ENCODE assay signal across 21 cellular contexts in the genomic region with DNA sequence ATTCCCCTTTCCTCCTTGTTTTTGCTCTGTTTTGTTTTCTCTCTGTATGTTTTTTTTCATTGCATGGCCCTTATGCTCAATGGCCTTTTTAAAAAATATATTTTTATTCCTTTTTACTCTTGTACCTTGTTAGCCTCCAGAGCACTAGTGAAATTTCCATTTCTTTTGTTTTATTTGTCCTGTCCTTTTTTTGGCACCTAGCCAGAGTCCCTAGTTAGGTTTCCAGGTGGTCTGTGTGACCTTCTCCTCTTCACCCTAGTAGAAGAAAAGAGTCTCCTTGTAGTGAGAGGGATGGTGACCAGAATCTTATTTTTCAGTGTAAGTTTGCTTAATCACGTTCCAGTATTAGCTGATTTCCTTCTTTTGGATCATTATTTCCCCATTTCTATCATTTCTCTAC.
DNase-seq lines count a peak whose midpoint lies in the region; ATAC-seq, FAIRE-seq and TF ChIP-seq lines count a peak whose summit lies in the region.
"Had no signal": no experiment of that assay in that cellular context is flagged by ENCODE, and none has a peak within 500 bp of the region (broad histone marks: within the 10 kb centered on the region; RNA-seq: fewer than 3 reads in every experiment).

No MANE protein-coding gene starts in this region.

- H3K36me3 ChIP-seq in SK-N-SH (replicated peaks in 1 of 2; ENCODE audit: control insufficient read depth in 1 of 2, insufficient read depth in 2 of 2, low read length in 1 of 2): peaks cover 8 to 35% of the 10 kb centered on the region in 2 experiments
- H3K36me3 ChIP-seq in small intestine (ENCODE audit: control insufficient read depth in 2 of 2, insufficient read depth in 2 of 2, low read length in 2 of 2): peaks cover 3 to 4% of the 10 kb centered on the region in 2 donors
- H3K36me3 ChIP-seq in neural progenitor cell: no peaks in the 10 kb centered on the region
- H3K36me3 ChIP-seq: BLaER1 had no signal

- H3K4me1 Mint-ChIP-seq in dendritic cell treated with granulocyte-macrophage colony-stimulating factor and Interleukin-4, amounts not matched to agents 40 ng/mL and 50 ng/mL, for 4 days (ENCODE audit: low read depth): peaks cover 14% of the 10 kb centered on the region
- H3K4me1 Mint-ChIP-seq in neural progenitor cell: no peaks in the 10 kb centered on the region
- H3K4me1 Mint-ChIP-seq: B cell; CD8-positive, alpha-beta memory T cell; GM23338; H9 had no signal

- H3K9me3 Mint-ChIP-seq in dendritic cell treated with granulocyte-macrophage colony-stimulating factor and Interleukin-4, amounts not matched to agents 40 ng/mL and 50 ng/mL, for 4 days: no peaks in the 10 kb centered on the region
- H3K9me3 Mint-ChIP-seq in neural progenitor cell: no peaks in the 10 kb centered on the region
- H3K9me3 Mint-ChIP-seq: CD4-positive, alpha-beta T cell; CD8-positive, alpha-beta memory T cell; GM23338; H9 had no signal

- ATAC-seq in SK-N-SH treated with all-trans-retinoic acid at 6 μM for 48 hours: no peak
- ATAC-seq: GM23338, HCT116 had no signal

- no peaks in the 10 kb centered on the region for H3K27me3 ChIP-seq in SK-N-SH (ENCODE audit: insufficient read depth)
- H3K27me3 ChIP-seq in small intestine (ENCODE audit: control insufficient read depth in 2 of 2, insufficient read depth in 2 of 2, low read length in 2 of 2): no peaks in the 10 kb centered on the region
- no peaks in the 10 kb centered on the region for H3K27me3 ChIP-seq in neural progenitor cell
- H3K27me3 ChIP-seq: BLaER1 had no signal

- 89% methylated on average over 1 of the region's 1 CpG for WGBS in SK-N-SH (ENCODE audit: low lambda C conversion rate)
- 81 to 100% (median 96%) methylated on average over 1 of the region's 1 CpG for WGBS in small intestine, 3 donors

- H3K79me2 ChIP-seq in SK-N-SH (ENCODE audit: insufficient read depth) (no peaks in the 10 kb centered on the region), neural progenitor cell (ENCODE audit: low read depth) (no peaks in the 10 kb centered on the region)

- H3K27me3 Mint-ChIP-seq in dendritic cell treated with granulocyte-macrophage colony-stimulating factor and Interleukin-4, amounts not matched to agents 40 ng/mL and 50 ng/mL, for 4 days: no peaks in the 10 kb centered on the region
- H3K27me3 Mint-ChIP-seq in neural progenitor cell (ENCODE audit: insufficient read depth, low read depth): peaks cover 3% of the 10 kb centered on the region
- H3K27me3 Mint-ChIP-seq: B cell; CD4-positive, alpha-beta T cell; CD8-positive, alpha-beta memory T cell had no signal

- H4K20me1 ChIP-seq in SK-N-SH (ENCODE audit: insufficient read depth) (no peaks in the 10 kb centered on the region), neural progenitor cell (ENCODE audit: low read depth) (no peaks in the 10 kb centered on the region)
- H4K20me1 ChIP-seq: BLaER1 had no signal

- H3K4me3 ChIP-seq in SK-N-SH (ENCODE audit: low read depth in 2 of 2, low read length in 1 of 2) (no peak overlapping the region), small intestine (ENCODE audit: low read depth in 1 of 2, low read length in 2 of 2) (no peak overlapping the region), neural progenitor cell (no peak overlapping the region)
- H3K4me3 ChIP-seq: BLaER1, GM23338 had no signal

- peaks cover 11% of the 10 kb centered on the region for H3K36me3 Mint-ChIP-seq in dendritic cell treated with granulocyte-macrophage colony-stimulating factor and Interleukin-4, amounts not matched to agents 40 ng/mL and 50 ng/mL, for 4 days (ENCODE audit: low read depth)
- peaks cover 3% of the 10 kb centered on the region for H3K36me3 Mint-ChIP-seq in neural progenitor cell

- TF ChIP-seq CTCF in SK-N-SH (IDR thresholded peaks at IDR 0.05): no peak
- TF ChIP-seq CTCF in neural progenitor cell (IDR thresholded peaks at IDR 0.05): no peak

- no peak for FAIRE-seq in small intestine (lab: Jason Lieb, UNC)
- FAIRE-seq: D721Med, GM12891, GM18507 had no signal

- H3K4me1 ChIP-seq in SK-N-SH (ENCODE audit: control insufficient read depth in 1 of 2, insufficient read depth in 2 of 2, low read depth in 1 of 2, low read length in 1 of 2): no peaks in the 10 kb centered on the region; a peak in 1 of 4 replicates
- H3K4me1 ChIP-seq in small intestine (ENCODE audit: control insufficient read depth in 2 of 2, insufficient read depth in 1 of 2, low read depth in 1 of 2, low read length in 1 of 2): no peaks in the 10 kb centered on the region
- H3K4me1 ChIP-seq in neural progenitor cell: no peaks in the 10 kb centered on the region
- H3K4me1 ChIP-seq: BLaER1 had no signal

- H3K4me2 ChIP-seq in SK-N-SH (no peak overlapping the region), neural progenitor cell (no peak overlapping the region)
- H3K4me2 ChIP-seq: BLaER1, GM23338 had no signal

- H3K4me3 Mint-ChIP-seq in dendritic cell treated with granulocyte-macrophage colony-stimulating factor and Interleukin-4, amounts not matched to agents 40 ng/mL and 50 ng/mL, for 4 days: no peak overlapping the region
- H3K4me3 Mint-ChIP-seq in neural progenitor cell: no peak overlapping the region
- H3K4me3 Mint-ChIP-seq: B cell; CD4-positive, alpha-beta T cell; CD8-positive, alpha-beta memory T cell; GM23338; H9 had no signal

- H3K9ac ChIP-seq in SK-N-SH (no peak overlapping the region), neural progenitor cell (no peak overlapping the region)
- H3K9ac ChIP-seq: BLaER1 had no signal

- H3K9me3 ChIP-seq in SK-N-SH: no peaks in the 10 kb centered on the region
- no peaks in the 10 kb centered on the region for H3K9me3 ChIP-seq in small intestine (ENCODE audit: control insufficient read depth, low read depth)
- no peaks in the 10 kb centered on the region for H3K9me3 ChIP-seq in neural progenitor cell (ENCODE audit: low read depth)
- H3K9me3 ChIP-seq: BLaER1 had no signal

- H2AFZ ChIP-seq in SK-N-SH (ENCODE audit: low read depth) (no peak overlapping the region), neural progenitor cell (replicated peaks) (no peak overlapping the region)
- H2AFZ ChIP-seq: GM23338 had no signal

- DNase-seq in SK-N-SH: no peak
- peak; percentile 1 for DNase-seq in NCI-H69 (lab: John Stamatoyannopoulos, UW)
- no peak for DNase-seq in small intestine
- DNase-seq in neural progenitor cell (ENCODE audit: low spot score): no peak
- DNase-seq: CD4-positive, alpha-beta T cell; CD8-positive, alpha-beta memory T cell; DMS 273 treated with DMSO at 0.1 percent for 48 hours; DMS53; DMS79 treated with DMSO at 0.1 percent for 48 hours; GF-D8; H9 had no signal

- CTCF ChIA-PET in SK-N-SH (lab: Yijun Ruan, JAX): interaction anchor here (0.6 kb wide), 1 partner anchor 121 kb away, joined by 3 read pairs; no protein-coding TSS in a partner anchor

- H3K27ac Mint-ChIP-seq in dendritic cell treated with granulocyte-macrophage colony-stimulating factor and Interleukin-4, amounts not matched to agents 40 ng/mL and 50 ng/mL, for 4 days: peak overlapping the region; percentile 76
- H3K27ac Mint-ChIP-seq in neural progenitor cell: no peak overlapping the region
- H3K27ac Mint-ChIP-seq: B cell; CD4-positive, alpha-beta T cell; GM23338; H9 had no signal

- intact Hi-C loops in dendritic cell treated with granulocyte-macrophage colony-stimulating factor and Interleukin-4, amounts not matched to agents 40 ng/mL and 50 ng/mL, for 4 days (cut with micrococcal nuclease): no loop called here

- peaks cover 4% of the 10 kb centered on the region for H3F3A ChIP-seq in SK-N-SH (replicated peaks; ENCODE audit: insufficient read depth)
- H3F3A ChIP-seq in neural progenitor cell (ENCODE audit: low read depth): no peaks in the 10 kb centered on the region

- H3K9me2 ChIP-seq in SK-N-SH: no peaks in the 10 kb centered on the region

- H3K27ac ChIP-seq in SK-N-SH (ENCODE audit: low read depth in 2 of 2, low read length in 1 of 2) (no peak overlapping the region), small intestine (ENCODE audit: low read depth in 1 of 2, low read length in 1 of 2) (no peak overlapping the region), neural progenitor cell (no peak overlapping the region)
- H3K27ac ChIP-seq: BLaER1, C4-2B had no signal

- POLR2A ChIA-PET in SK-N-SH (lab: Yijun Ruan, JAX): no interaction called here

- TF ChIP-seq RAD21 in SK-N-SH (IDR thresholded peaks at IDR 0.05; ENCODE audit: low read length): no peak

- no peak for TF ChIP-seq EP300 in SK-N-SH (IDR thresholded peaks at IDR 0.05; ENCODE audit: borderline replicate concordance in 1 of 2, low read depth in 1 of 2, low read length in 1 of 2)

TF ChIP-seq in SK-N-SH, 30 proteins besides CTCF, POLR2A, EP300 and RAD21:
- TF ChIP-seq GATA2 (CRISPR knock-in tag; IDR thresholded peaks at IDR 0.05) (no peak), NFIC (IDR thresholded peaks at IDR 0.05; ENCODE audit: borderline replicate concordance) (0 out of 2 replicates have a peak, but pooled peaks have one; percentile 15)

TF ChIP-seq in SK-N-SH treated with all-trans-retinoic acid at 6 μM for 48 hours, 23 proteins besides CTCF, POLR2A, EP300 and RAD21 (continues in another document):
- no peak for TF ChIP-seq ARNTL (CRISPR knock-in tag; IDR thresholded peaks at IDR 0.05; ENCODE audit: borderline replicate concordance, low read depth)
- TF ChIP-seq RARB (CRISPR knock-in tag; IDR thresholded peaks at IDR 0.05): no peak
- no peak for TF ChIP-seq TOX (CRISPR knock-in tag; IDR thresholded peaks at IDR 0.05; ENCODE audit: borderline replicate concordance)
- TF ChIP-seq ZNF8 (CRISPR knock-in tag; IDR thresholded peaks at IDR 0.05): no peak
- TF ChIP-seq, protein P1, sequence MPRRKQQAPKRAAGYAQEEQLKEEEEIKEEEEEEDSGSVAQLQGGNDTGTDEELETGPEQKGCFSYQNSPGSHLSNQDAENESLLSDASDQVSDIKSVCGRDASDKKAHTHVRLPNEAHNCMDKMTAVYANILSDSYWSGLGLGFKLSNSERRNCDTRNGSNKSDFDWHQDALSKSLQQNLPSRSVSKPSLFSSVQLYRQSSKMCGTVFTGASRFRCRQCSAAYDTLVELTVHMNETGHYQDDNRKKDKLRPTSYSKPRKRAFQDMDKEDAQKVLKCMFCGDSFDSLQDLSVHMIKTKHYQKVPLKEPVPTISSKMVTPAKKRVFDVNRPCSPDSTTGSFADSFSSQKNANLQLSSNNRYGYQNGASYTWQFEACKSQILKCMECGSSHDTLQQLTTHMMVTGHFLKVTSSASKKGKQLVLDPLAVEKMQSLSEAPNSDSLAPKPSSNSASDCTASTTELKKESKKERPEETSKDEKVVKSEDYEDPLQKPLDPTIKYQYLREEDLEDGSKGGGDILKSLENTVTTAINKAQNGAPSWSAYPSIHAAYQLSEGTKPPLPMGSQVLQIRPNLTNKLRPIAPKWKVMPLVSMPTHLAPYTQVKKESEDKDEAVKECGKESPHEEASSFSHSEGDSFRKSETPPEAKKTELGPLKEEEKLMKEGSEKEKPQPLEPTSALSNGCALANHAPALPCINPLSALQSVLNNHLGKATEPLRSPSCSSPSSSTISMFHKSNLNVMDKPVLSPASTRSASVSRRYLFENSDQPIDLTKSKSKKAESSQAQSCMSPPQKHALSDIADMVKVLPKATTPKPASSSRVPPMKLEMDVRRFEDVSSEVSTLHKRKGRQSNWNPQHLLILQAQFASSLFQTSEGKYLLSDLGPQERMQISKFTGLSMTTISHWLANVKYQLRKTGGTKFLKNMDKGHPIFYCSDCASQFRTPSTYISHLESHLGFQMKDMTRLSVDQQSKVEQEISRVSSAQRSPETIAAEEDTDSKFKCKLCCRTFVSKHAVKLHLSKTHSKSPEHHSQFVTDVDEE (CRISPR knock-in tag; IDR thresholded peaks at IDR 0.05): no peak
